ENCODE assay signal across 9 cellular contexts in the genomic region with DNA sequence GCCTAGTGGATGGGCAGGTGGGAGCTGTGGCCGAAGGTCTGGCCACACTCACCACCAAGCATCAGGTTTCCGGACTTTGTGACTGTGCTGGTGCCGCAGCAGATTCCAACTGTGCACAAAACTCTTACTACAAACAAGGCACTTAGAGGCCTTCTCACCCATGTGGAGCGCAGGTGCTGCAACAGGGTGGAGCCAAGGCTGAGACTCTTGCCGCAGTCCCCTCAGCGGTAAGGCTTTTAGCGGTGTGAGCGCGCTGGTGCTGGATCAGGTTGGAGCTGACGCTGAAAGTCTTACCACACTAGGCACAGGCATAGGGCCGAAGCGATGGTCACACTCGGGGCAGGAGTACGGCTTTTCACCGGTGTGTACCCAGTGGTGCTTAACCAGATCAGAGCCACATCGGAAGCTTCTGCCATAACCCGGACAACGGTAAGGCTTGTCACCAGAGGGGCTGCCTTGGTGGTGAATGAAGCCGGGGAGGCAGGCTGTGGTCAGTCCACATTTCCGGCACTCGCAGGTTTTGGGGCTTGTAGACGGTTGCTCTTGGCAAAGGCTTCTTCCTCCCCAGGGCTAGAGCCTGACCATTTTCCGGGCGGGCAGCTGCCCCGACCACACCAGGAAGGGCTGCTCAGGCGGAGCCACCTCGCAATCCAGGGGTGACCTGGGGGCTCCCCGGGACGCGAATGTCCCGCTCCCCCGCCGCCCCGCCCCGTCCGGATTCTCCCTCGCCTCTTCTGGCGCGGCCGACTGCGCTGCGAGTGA. TPM values are rescaled to one million over a fixed set of nuclear protein-coding genes. Genes with fewer than 3 reads are reported as not detected.
DNase-seq lines count a peak whose midpoint lies in the region; ATAC-seq and TF ChIP-seq lines count a peak whose summit lies in the region.
"Had no signal": no experiment of that assay in that cellular context is flagged by ENCODE, and none has a peak within 500 bp of the region (broad histone marks: within the 10 kb centered on the region; RNA-seq: fewer than 3 reads in every experiment).

No MANE protein-coding gene starts in this region.

- H3K27me3 ChIP-seq in DND-41 (ENCODE audit: insufficient read depth, low read length, poor library complexity) (no peaks in the 10 kb centered on the region), endodermal cell (ENCODE audit: control insufficient read depth, insufficient read depth, low read length, poor library complexity, severe bottlenecking) (no peaks in the 10 kb centered on the region), thyroid gland (no peaks in the 10 kb centered on the region)

- CTCF ChIA-PET in activated CD8-positive, alpha-beta T cell treated with anti-CD3 and anti-CD28 coated beads for 36 hours (lab: Charles Lee) = interaction anchor here (0.7 to 5.1 kb wide), 11 partner anchors 10 to 414 kb away, joined by 3 to 70 read pairs (median 5); partner anchors contain the start of genes TGFB1I1, ZNF646, ZNF668 and ZNF843

- peaks cover 44% of the 10 kb centered on the region for H3K4me1 Mint-ChIP-seq in activated CD8-positive, alpha-beta T cell treated with anti-CD3 and anti-CD28 coated beads for 36 hours (ENCODE audit: low read depth)
- peaks cover 13% of the 10 kb centered on the region for H3K4me1 Mint-ChIP-seq in endodermal cell

- no peaks in the 10 kb centered on the region for H3K27me3 Mint-ChIP-seq in activated CD8-positive, alpha-beta T cell treated with anti-CD3 and anti-CD28 coated beads for 36 hours
- no peaks in the 10 kb centered on the region for H3K27me3 Mint-ChIP-seq in endodermal cell (ENCODE audit: insufficient read depth)

- H3K4me1 ChIP-seq in DND-41 (ENCODE audit: insufficient read depth, low read length) = peaks cover 50% of the 10 kb centered on the region
- H3K4me1 ChIP-seq in endodermal cell (ENCODE audit: control insufficient read depth, insufficient read depth, low read length) = peaks cover 2% of the 10 kb centered on the region
- H3K4me1 ChIP-seq in thyroid gland = peaks cover 38 to 51% of the 10 kb centered on the region in 2 donors

- H3K9ac ChIP-seq in DND-41 (ENCODE audit: low read depth, low read length) = peak overlapping the region; percentile 80
- H3K9ac ChIP-seq in endodermal cell (ENCODE audit: extremely low read depth, low read length, poor library complexity, severe bottlenecking) = peak overlapping the region; percentile 97

- H3K9me3 ChIP-seq in DND-41 (ENCODE audit: insufficient read depth, low read length, severe bottlenecking) = no peaks in the 10 kb centered on the region
- no peaks in the 10 kb centered on the region for H3K9me3 ChIP-seq in endodermal cell (ENCODE audit: control insufficient read depth, low read length)
- H3K9me3 ChIP-seq in thyroid gland = no peaks in the 10 kb centered on the region

- TF ChIP-seq CTCF in DND-41 (IDR thresholded peaks at IDR 0.05; ENCODE audit: borderline replicate concordance, extremely low read depth, low read length, poor library complexity, severe bottlenecking) (no peak), endodermal cell (conservative IDR thresholded peaks at IDR 0.05) (no peak), thyroid gland (IDR thresholded peaks at IDR 0.05) (peak in 1 of 6 experiments; percentile 11)
- TF ChIP-seq CTCF in activated CD8-positive, alpha-beta T cell treated with anti-CD3 and anti-CD28 coated beads for 36 hours (IDR thresholded peaks at IDR 0.05) = no peak

- intact Hi-C loops in activated CD8-positive, alpha-beta T cell treated with anti-CD3 and anti-CD28 coated beads for 36 hours (cut with micrococcal nuclease) = loop anchor here (10.0 kb wide), 1 partner anchor 407 kb away; no protein-coding TSS in a partner anchor
- intact Hi-C loops in thyroid gland (cut with DNase I) = no loop called here

- POLR2A ChIA-PET in activated CD8-positive, alpha-beta T cell treated with anti-CD3 and anti-CD28 coated beads for 36 hours (lab: Charles Lee) = interaction anchor here (0.5 to 4.8 kb wide), 27 partner anchors 10 to 501 kb away, joined by 3 to 26 read pairs (median 4); partner anchors contain the start of genes FUS, PYDC1, RUSF1 and SETD1A

- WGBS in endodermal cell (ENCODE audit: insufficient coverage in 1 of 2, insufficient read length in 1 of 2), 2 experiments = 3 to 4% methylated on average over 18 to 42 of the region's 42 CpGs
- 0 to 10% methylated on average over 2 to 18 of the region's 42 CpGs for WGBS in thyroid gland, 2 donors

- peak overlapping the region; percentile 65 for H2AFZ ChIP-seq in DND-41 (ENCODE audit: low read depth, low read length)

- H3K4me3 ChIP-seq in DND-41 (ENCODE audit: low read depth in 1 of 2, low read length in 2 of 2) (peak overlapping the region; percentile 62 to 74), endodermal cell (ENCODE audit: low read length) (peak overlapping the region; percentile 89), thyroid gland (replicated peaks in 1 of 3) (peak overlapping the region; percentile 19 to 79 (median 66))

- ATAC-seq in DND-41 (ENCODE audit: insufficient read depth, low read depth) (peak; percentile 46), GM21717 (IDR thresholded peaks at IDR 0.05; ENCODE audit: unreplicated experiment) (peak; percentile 15)
- ATAC-seq in activated CD8-positive, alpha-beta T cell treated with anti-CD3 and anti-CD28 coated beads for 36 hours = peak; percentile 3

- H3K27ac ChIP-seq in DND-41 (ENCODE audit: low read length) (peak overlapping the region; percentile 97), endodermal cell (ENCODE audit: low read depth, low read length) (peak overlapping the region; percentile 98), thyroid gland (peak overlapping the region; percentile 96 to 100 (median 98))

- H3K4me2 ChIP-seq in DND-41 (ENCODE audit: insufficient read depth, low read length) = peak overlapping the region; percentile 95

- H3K36me3 ChIP-seq in DND-41 (ENCODE audit: insufficient read depth, low read length) (peaks cover 37% of the 10 kb centered on the region), endodermal cell (ENCODE audit: control insufficient read depth, insufficient read depth, low read length) (peaks cover 27% of the 10 kb centered on the region), thyroid gland (peaks cover 4 to 14% of the 10 kb centered on the region in 2 donors)

- H3K9me3 Mint-ChIP-seq in activated CD8-positive, alpha-beta T cell treated with anti-CD3 and anti-CD28 coated beads for 36 hours = no peaks in the 10 kb centered on the region
- no peaks in the 10 kb centered on the region for H3K9me3 Mint-ChIP-seq in endodermal cell

- peaks cover 40% of the 10 kb centered on the region for H4K20me1 ChIP-seq in DND-41 (ENCODE audit: insufficient read depth, low read length)

- H3K4me3 Mint-ChIP-seq in activated CD8-positive, alpha-beta T cell treated with anti-CD3 and anti-CD28 coated beads for 36 hours = peak overlapping the region; percentile 89
- H3K4me3 Mint-ChIP-seq in endodermal cell = peak overlapping the region; percentile 76

- H3K36me3 Mint-ChIP-seq in activated CD8-positive, alpha-beta T cell treated with anti-CD3 and anti-CD28 coated beads for 36 hours (ENCODE audit: low read depth) = peaks cover 33% of the 10 kb centered on the region
- H3K36me3 Mint-ChIP-seq in endodermal cell (ENCODE audit: low read depth) = peaks cover 9% of the 10 kb centered on the region

- peaks cover 50% of the 10 kb centered on the region for H3K79me2 ChIP-seq in DND-41 (ENCODE audit: insufficient read depth, low read length)

- peak in 1 of 2 donors; percentile 78 for TF ChIP-seq POLR2A in thyroid gland (IDR thresholded peaks at IDR 0.05)

- H3K27ac Mint-ChIP-seq in activated CD8-positive, alpha-beta T cell treated with anti-CD3 and anti-CD28 coated beads for 36 hours = peak overlapping the region; percentile 97
- peak overlapping the region; percentile 97 for H3K27ac Mint-ChIP-seq in endodermal cell

- DNase-seq in DND-41 (peak; percentile 79), NCI-H146 treated with DMSO at 0.1 percent for 48 hours (lab: John Stamatoyannopoulos, UW; ENCODE audit: unreplicated experiment) (peak; percentile 53), endodermal cell (peak; percentile 87), myocyte (ENCODE audit: low read depth) (peak; percentile 72), thyroid gland (peak; percentile 82), cortex of kidney (lab: John Stamatoyannopoulos, UW) (no peak)
- peak; percentile 77 for DNase-seq in activated CD8-positive, alpha-beta T cell treated with anti-CD3 and anti-CD28 coated beads for 36 hours

RNA-seq across cellular contexts. Expression of gene ARMC5, which starts 1.0 kb away (rescaled TPM):
- 10 to 100 TPM in 1 of 2 experiments, 1 to 10 TPM in 1; 8.2 to 10.0 TPM for total RNA-seq in activated CD8-positive, alpha-beta T cell treated with anti-CD3 and anti-CD28 coated beads for 36 hours
- 10 to 100 TPM in 1 of 2 donors, 1 to 10 TPM in 1; 9.4 to 12.1 TPM for total RNA-seq in endodermal cell
- polyA plus RNA-seq in endodermal cell (2013, experiment 1 of 2) = 8.5 TPM
- polyA plus RNA-seq in endodermal cell (2013, experiment 2 of 2) = 8.5 TPM
- total RNA-seq in myocyte = 17.2 and 21.5 TPM in 2 replicates
- 8.3 TPM for polyA plus RNA-seq in myocyte (2012)
- total RNA-seq in thyroid gland = 10 to 100 TPM; 13.2 to 18.0 (median 15.3) TPM

RNA-seq across cellular contexts. Expression of gene TGFB1I1, which starts 13.7 kb away (rescaled TPM):
- total RNA-seq in activated CD8-positive, alpha-beta T cell treated with anti-CD3 and anti-CD28 coated beads for 36 hours = 1 to 10 TPM in 1 of 2 experiments, under 1 TPM in 1; 0.92 to 1.2 TPM
- total RNA-seq in endodermal cell (1 to 10 TPM; 7.5 to 10.0 TPM), myocyte (25.4 and 44.5 TPM in 2 replicates), thyroid gland (10 to 100 TPM; 11.0 to 23.5 (median 20.0) TPM)
- polyA plus RNA-seq in endodermal cell (2013, experiment 1 of 2) = 24.3 TPM
- polyA plus RNA-seq in endodermal cell (2013, experiment 2 of 2) = 20.8 TPM
- 65.0 TPM for polyA plus RNA-seq in myocyte (2012)

RNA-seq across cellular contexts. Expression of gene ZNF843, which starts 15.7 kb away (rescaled TPM):
- not detected for total RNA-seq in activated CD8-positive, alpha-beta T cell treated with anti-CD3 and anti-CD28 coated beads for 36 hours
- total RNA-seq in endodermal cell (1 to 10 TPM in 1 of 2 donors, under 1 TPM in 1; 0.31 to 1.5 TPM), myocyte (1.8 and 2.2 TPM in 2 replicates), thyroid gland (1 to 10 TPM in 3 of 4 donors, under 1 TPM in 1; 0.40 to 1.8 (median 1.5) TPM)
- polyA plus RNA-seq in endodermal cell (2013, experiment 1 of 2) = 1.00 TPM
- polyA plus RNA-seq in endodermal cell (2013, experiment 2 of 2) = 0.79 TPM
- 1.9 TPM for polyA plus RNA-seq in myocyte (2012)

RNA-seq across cellular contexts. Expression of gene SLC5A2, which starts 24.7 kb away (rescaled TPM):
- not detected for total RNA-seq in activated CD8-positive, alpha-beta T cell treated with anti-CD3 and anti-CD28 coated beads for 36 hours
- total RNA-seq in endodermal cell = under 1 TPM; 0.22 to 0.24 TPM
- polyA plus RNA-seq in endodermal cell (2013, experiment 1 of 2) = 0.28 TPM
- polyA plus RNA-seq in endodermal cell (2013, experiment 2 of 2) = 0.17 TPM
- total RNA-seq in myocyte = 0.05 TPM in 1 of 2 replicates, not detected in the other
- 0.37 TPM for polyA plus RNA-seq in myocyte (2012)
- under 1 TPM in 1 of 4 donors, not detected in 3; 0.33 TPM for total RNA-seq in thyroid gland
- total RNA-seq: activated CD8-positive, alpha-beta memory T cell treated with anti-CD3 and anti-CD28 coated beads for 36 hours had no signal

RNA-seq across cellular contexts. Expression of gene COX6A2, which starts 30.1 kb away (rescaled TPM):
- total RNA-seq in activated CD8-positive, alpha-beta T cell treated with anti-CD3 and anti-CD28 coated beads for 36 hours = not detected
- not detected for total RNA-seq in endodermal cell
- polyA plus RNA-seq in endodermal cell (2013, experiment 1 of 2) = not detected
- polyA plus RNA-seq in endodermal cell (2013, experiment 2 of 2) = not detected
- total RNA-seq in myocyte = 68.6 and 227 TPM in 2 replicates
- polyA plus RNA-seq in myocyte (2012) = 193 TPM
- not detected for total RNA-seq in thyroid gland
- total RNA-seq: activated CD8-positive, alpha-beta memory T cell treated with anti-CD3 and anti-CD28 coated beads for 36 hours had no signal
